In the genomic region with DNA sequence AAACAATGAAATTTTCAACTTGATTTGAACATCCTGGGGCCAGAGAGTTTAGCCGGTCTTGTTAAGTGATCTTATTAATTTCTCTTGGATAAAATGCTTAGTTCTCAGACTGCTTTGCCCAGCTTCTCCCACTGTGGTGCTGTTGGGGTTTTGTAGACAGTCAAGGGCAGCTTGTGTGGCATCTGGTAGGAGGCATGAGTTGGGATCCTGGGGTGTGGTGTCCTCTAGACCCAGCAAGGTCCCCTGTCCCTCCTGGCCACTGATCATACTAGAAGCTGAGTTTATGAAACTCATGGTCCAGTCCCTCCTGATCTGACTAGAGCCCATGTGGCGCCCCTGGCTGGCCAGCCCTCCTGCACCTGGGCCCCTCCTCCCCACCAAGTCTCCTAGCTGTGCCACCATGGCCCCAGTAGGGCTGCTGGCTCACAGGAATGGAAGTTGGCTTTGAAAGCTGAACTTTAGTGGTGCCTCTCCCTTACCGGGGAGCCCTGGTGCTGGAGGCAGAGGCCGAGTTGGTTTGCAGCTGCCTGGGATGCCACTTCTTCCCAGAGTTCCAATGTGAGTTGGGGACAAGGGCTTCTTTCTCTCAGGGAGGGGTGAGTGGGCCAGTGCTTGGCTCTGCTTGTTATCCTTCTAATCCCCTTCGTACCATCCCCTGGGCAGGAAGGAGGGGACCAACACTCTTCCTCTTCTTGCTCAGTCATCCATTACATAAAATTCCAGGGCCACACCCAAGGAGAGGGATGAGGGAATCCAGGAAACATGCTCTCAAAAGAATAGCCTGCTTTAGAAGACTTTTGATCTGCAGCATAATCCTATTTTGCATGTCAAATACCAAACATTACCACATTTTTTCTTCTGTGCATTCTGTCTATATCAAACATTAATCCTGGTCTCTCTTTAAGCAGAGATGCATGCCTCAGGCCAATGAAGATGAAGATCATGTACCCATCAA, we compare ENCODE assay signal across 13 cellular contexts. TPM values are rescaled to one million over a fixed set of nuclear protein-coding genes. Genes with fewer than 3 reads are reported as not detected.
DNase-seq lines count a peak whose midpoint lies in the region; ATAC-seq, FAIRE-seq and TF ChIP-seq lines count a peak whose summit lies in the region.
"Had no signal": no experiment of that assay in that cellular context is flagged by ENCODE, and none has a peak within 500 bp of the region (broad histone marks: within the 10 kb centered on the region; RNA-seq: fewer than 3 reads in every experiment).

No MANE protein-coding gene starts in this region.

- TF ChIP-seq CTCF in A549 (IDR thresholded peaks at IDR 0.05) (no peak), IMR-90 (conservative IDR thresholded peaks at IDR 0.05; ENCODE audit: low read depth, low read length) (no peak)

- H3K9me1 ChIP-seq in IMR-90 (ENCODE audit: insufficient read depth, low read length): no peaks in the 10 kb centered on the region

- H3K18ac ChIP-seq in IMR-90 (ENCODE audit: low read depth, low read length): no peak overlapping the region
- peak overlapping the region; percentile 81 for H3K18ac ChIP-seq in neuronal stem cell (ENCODE audit: low read length)

- ATAC-seq in A549 (no peak), IMR-90 (ENCODE audit: low read depth) (no peak), GM19467 (IDR thresholded peaks at IDR 0.05; ENCODE audit: unreplicated experiment) (no peak)

- H2AK9ac ChIP-seq in IMR-90 (replicated peaks; ENCODE audit: low read depth, low read length, poor library complexity): peak overlapping the region; percentile 66

- no peak overlapping the region for H4K5ac ChIP-seq in IMR-90 (ENCODE audit: low read depth, low read length)

- no peak for TF ChIP-seq RAD21 in A549 (conservative IDR thresholded peaks at IDR 0.05 in 1 of 2, IDR thresholded peaks at IDR 0.05 in 1 of 2)
- TF ChIP-seq RAD21 in IMR-90 (IDR thresholded peaks at IDR 0.05; ENCODE audit: low read length): no peak

- TF ChIP-seq POLR2A in A549 (IDR thresholded peaks at IDR 0.05; ENCODE audit: low read length): no peak
- no peak for TF ChIP-seq POLR2A in IMR-90 (IDR thresholded peaks at IDR 0.05; ENCODE audit: low read depth, low read length)

- H2BK5ac ChIP-seq in IMR-90 (ENCODE audit: low read depth, low read length, poor library complexity, severe bottlenecking) (no peak overlapping the region), neuronal stem cell (ENCODE audit: low read length) (no peak overlapping the region)

- POLR2A ChIA-PET in A549 (lab: Yijun Ruan, JAX): no interaction called here
- POLR2A ChIA-PET in IMR-90 (lab: Charles Lee; ENCODE audit: unreplicated experiment): interaction anchor here (0.6 kb wide), 1 partner anchor 138 kb away, joined by 3 read pairs; no protein-coding TSS in a partner anchor

- H3K9ac ChIP-seq in IMR-90 (ENCODE audit: low read depth, low read length) (no peak overlapping the region), neuronal stem cell (ENCODE audit: low read depth, low read length, poor library complexity) (no peak overlapping the region)

- H3K4me2 ChIP-seq in A549: peak overlapping the region; percentile 29; the same call in 2 of the 3 replicates
- H3K4me2 ChIP-seq in IMR-90 (ENCODE audit: low read depth, low read length): no peak overlapping the region
- H3K4me2 ChIP-seq in neuronal stem cell (ENCODE audit: insufficient read depth, low read length, poor library complexity, severe bottlenecking): no peak overlapping the region

- H3K9me3 ChIP-seq in A549 (no peaks in the 10 kb centered on the region), IMR-90 (ENCODE audit: control insufficient read depth, insufficient read depth, low read length) (no peaks in the 10 kb centered on the region), esophagus (ENCODE audit: control insufficient read depth in 2 of 2, insufficient read depth in 1 of 2, low read depth in 1 of 2, low read length in 1 of 2) (no peaks in the 10 kb centered on the region), neuronal stem cell (replicated peaks in 1 of 2; ENCODE audit: control insufficient read depth in 2 of 2, insufficient read depth in 1 of 2, low read depth in 1 of 2, low read length in 2 of 2) (no peaks in the 10 kb centered on the region)
- H3K9me3 ChIP-seq: pancreas, upper lobe of right lung had no signal

- H3K36me3 ChIP-seq in IMR-90 (ENCODE audit: control insufficient read depth, insufficient read depth, low read length) (no peaks in the 10 kb centered on the region), esophagus (ENCODE audit: control insufficient read depth in 2 of 2, insufficient read depth in 2 of 2, low read length in 1 of 2) (no peaks in the 10 kb centered on the region), neuronal stem cell (replicated peaks in 1 of 2; ENCODE audit: control insufficient read depth in 2 of 2, insufficient read depth in 2 of 2, low read length in 2 of 2) (no peaks in the 10 kb centered on the region)
- H3K36me3 ChIP-seq: pancreas, upper lobe of right lung had no signal

- FAIRE-seq in A549 (lab: Jason Lieb, UNC): no peak
- FAIRE-seq: pancreas had no signal

- peak overlapping the region; percentile 18; the same call in 1 of the 2 replicates for H2BK20ac ChIP-seq in IMR-90 (ENCODE audit: low read depth, low read length)

- H3K27ac ChIP-seq in A549: peak overlapping the region; percentile 9 to 57; a peak in 5 of 6 replicates
- H3K27ac ChIP-seq in IMR-90 (ENCODE audit: insufficient read depth, low read length): no peak overlapping the region
- peak overlapping the region; percentile 60 to 84 for H3K27ac ChIP-seq in esophagus (ENCODE audit: low read depth in 2 of 2, low read length in 1 of 2)
- H3K27ac ChIP-seq in neuronal stem cell (replicated peaks; ENCODE audit: low read length): no peak overlapping the region
- H3K27ac ChIP-seq: epithelial cell of prostate, pancreas, upper lobe of right lung had no signal

- no TSS peak for BruUV-seq in IMR-90 (replicated peaks; lab: Mats Ljungman, UMichigan)

- dilution Hi-C loops in IMR-90 (cut with HindIII; ENCODE audit: low sequenced_read_pairs, unreplicated experiment): no loop called here

- CTCF ChIA-PET in A549 (lab: Yijun Ruan, JAX): interaction anchor here (0.8 to 9.2 kb wide), 23 partner anchors 9 to 779 kb away, joined by 3 to 88 read pairs (median 9); a partner anchor contains a TSS
- CTCF ChIA-PET in IMR-90 (lab: Yijun Ruan, JAX): no interaction called here

- H2BK120ac ChIP-seq in IMR-90 (ENCODE audit: low read depth, low read length): peak overlapping the region; percentile 43
- no peak overlapping the region for H2BK120ac ChIP-seq in neuronal stem cell (ENCODE audit: low read depth, low read length)

- H3K4ac ChIP-seq in IMR-90 (ENCODE audit: low read depth, low read length): peak overlapping the region; percentile 30
- no peak overlapping the region for H3K4ac ChIP-seq in neuronal stem cell (ENCODE audit: low read length)

- H2BK12ac ChIP-seq in neuronal stem cell (ENCODE audit: low read length): no peak overlapping the region

- in situ Hi-C loops in IMR-90 (cut with MboI; ENCODE audit: low sequenced_read_pairs): loop anchor here (5.0 to 25.0 kb wide), 2 partner anchors 652 to 732 kb away; no protein-coding TSS in a partner anchor

- H3K27me3 ChIP-seq in IMR-90 (ENCODE audit: control insufficient read depth, insufficient read depth, low read length) (no peaks in the 10 kb centered on the region), esophagus (ENCODE audit: control insufficient read depth in 1 of 2, insufficient read depth in 2 of 2, low read length in 2 of 2) (no peaks in the 10 kb centered on the region), neuronal stem cell (ENCODE audit: control insufficient read depth in 3 of 3, insufficient read depth in 3 of 3, low read depth in 1 of 3, low read length in 3 of 3) (peaks cover 0 to 15% (median 0%) of the 10 kb centered on the region in 3 experiments)
- H3K27me3 ChIP-seq: pancreas, upper lobe of right lung had no signal

- H3K14ac ChIP-seq in IMR-90 (replicated peaks; ENCODE audit: low read depth, low read length) (peak overlapping the region; percentile 11; the same call in 1 of the 2 replicates), neuronal stem cell (ENCODE audit: low read length) (no peak overlapping the region)

- H4K8ac ChIP-seq in IMR-90 (ENCODE audit: low read depth in 2 of 2, low read length in 2 of 2) (peak overlapping the region in 1 of 2 experiments; percentile 47; a peak in 1 of 4 replicates), neuronal stem cell (ENCODE audit: low read depth, low read length) (no peak overlapping the region)

- H3K4me3 ChIP-seq in A549 (no peak overlapping the region), IMR-90 (ENCODE audit: insufficient read depth, low read depth, low read length) (no peak overlapping the region), esophagus (ENCODE audit: low read depth in 1 of 2, low read length in 2 of 2) (no peak overlapping the region), neuronal stem cell (ENCODE audit: low read length in 2 of 2) (no peak overlapping the region)
- H3K4me3 ChIP-seq: pancreas, upper lobe of right lung had no signal

- H2AK5ac ChIP-seq in IMR-90 (ENCODE audit: low read depth, low read length) (peak overlapping the region; percentile 37), neuronal stem cell (ENCODE audit: low read depth, low read length) (peak overlapping the region; percentile 24)

- no peaks in the 10 kb centered on the region for H3K79me1 ChIP-seq in IMR-90 (ENCODE audit: low read depth in 1 of 2, low read length in 2 of 2)
- H3K79me1 ChIP-seq in neuronal stem cell (ENCODE audit: low read depth, low read length): no peaks in the 10 kb centered on the region

- peak; percentile 16 to 30 for DNase-seq in A549 (ENCODE audit: low read depth in 1 of 2, low spot score in 1 of 2)
- no peak for DNase-seq in IMR-90
- no peak for DNase-seq in neuronal stem cell (ENCODE audit: low spot score)
- no peak for DNase-seq in LoVo (ENCODE audit: low spot score)
- DNase-seq in occipital lobe (lab: John Stamatoyannopoulos, UW): no peak
- DNase-seq in NOMO-1 treated with dmso at 0.1 percent for 144 hours (lab: John Stamatoyannopoulos, UW; ENCODE audit: unreplicated experiment): no peak
- DNase-seq: NCI-H2081 treated with DMSO at 0.1 percent for 48 hours had no signal

- 0 out of 2 replicates have a peak, but pooled peaks cover 3% of the 10 kb centered on the region for H4K20me1 ChIP-seq in IMR-90 (ENCODE audit: insufficient read depth, low read length)

- no peak overlapping the region; the same call in 1 of the 2 replicates for H3K23ac ChIP-seq in IMR-90 (ENCODE audit: low read depth, low read length)
- no peak overlapping the region for H3K23ac ChIP-seq in neuronal stem cell (ENCODE audit: low read depth, low read length, poor library complexity)

- no peak overlapping the region for H3K56ac ChIP-seq in IMR-90 (ENCODE audit: extremely low read depth, insufficient read depth, low read length)

- peak overlapping the region; percentile 59; the same call in 1 of the 3 replicates for H2BK15ac ChIP-seq in IMR-90 (ENCODE audit: low read depth, low read length)
- no peak overlapping the region for H2BK15ac ChIP-seq in neuronal stem cell (ENCODE audit: low read length)

- peak overlapping the region; percentile 65 for H2AFZ ChIP-seq in IMR-90 (replicated peaks; ENCODE audit: low read length, poor library complexity)
- no peak overlapping the region for H2AFZ ChIP-seq in neuronal stem cell (ENCODE audit: low read length)

- intact Hi-C loops in IMR-90 (cut with micrococcal nuclease): loop anchor here (1.0 to 10.0 kb wide), 4 partner anchors 117 to 779 kb away; a partner anchor contains a TSS

- H4K91ac ChIP-seq in IMR-90 (ENCODE audit: insufficient read depth, low read depth, low read length): peak overlapping the region; percentile 39; the same call in 1 of the 2 replicates
- H4K91ac ChIP-seq in neuronal stem cell (ENCODE audit: low read depth, low read length, poor library complexity): no peak overlapping the region

- H3K4me1 ChIP-seq in A549 (peaks cover 15% of the 10 kb centered on the region), IMR-90 (ENCODE audit: control insufficient read depth, insufficient read depth, low read length) (no peaks in the 10 kb centered on the region; the same call in 1 of the 2 replicates), esophagus (ENCODE audit: control insufficient read depth in 2 of 2, insufficient read depth in 2 of 2, low read length in 1 of 2) (peaks cover 3 to 17% of the 10 kb centered on the region in 2 donors), neuronal stem cell (ENCODE audit: control insufficient read depth in 2 of 2, insufficient read depth in 1 of 2, low read depth in 1 of 2, low read length in 2 of 2) (peaks cover 3 to 7% of the 10 kb centered on the region in 2 donors)
- H3K4me1 ChIP-seq: pancreas had no signal

- 66% methylated on average over 5 of the region's 5 CpGs for WGBS in A549 (ENCODE audit: missing lambda C conversion rate)
- WGBS in IMR-90 (ENCODE audit: extremely low coverage in 2 of 2, insufficient read length in 1 of 2), 2 experiments: no CpG with 5 or more reads among the region's 5 CpGs
- 40 to 56% methylated on average over 5 of the region's 5 CpGs for WGBS in esophagus, 2 donors
- no CpG with 5 or more reads among the region's 5 CpGs for WGBS in neuronal stem cell (ENCODE audit: extremely low coverage in 2 of 2, insufficient read length in 2 of 2, insufficient replicate concordance in 1 of 2), 2 donors

- no peak for TF ChIP-seq EP300 in A549 (IDR thresholded peaks at IDR 0.05)

RNA-seq across cellular contexts. Expression of a gene that starts 37.5 kb away (rescaled TPM):
- polyA plus RNA-seq in A549 (2011; rRNA removed) (not detected in 2 replicates), A549 (2017; fragmentation: RNase III; extraction: RNeasy Plus Mini Kit Qiagen cat#74134 plus additional on column Dnase treatment) (not detected in 3 replicates), IMR-90 (2012; rRNA removed) (0.05 and 0.09 TPM in 2 replicates), esophagus (1 to 10 TPM; 3.0 to 6.9 TPM)
- 0.03 TPM in 1 of 2 replicates, not detected in the other for polyA plus RNA-seq in A549 (2012; cell fraction: cytosol; rRNA removed)
- polyA plus RNA-seq in A549 (2012; cell fraction: nucleus; rRNA removed): 0.12 TPM in 1 of 2 replicates, not detected in the other
- polyA minus RNA-seq in A549 (2011; rRNA and poly(A)+ RNA removed): 0.29 TPM in 1 of 2 replicates, not detected in the other
- total RNA-seq in IMR-90 (2012; rRNA removed) (0.18 TPM in 1 of 2 replicates, not detected in the other), occipital lobe (0.62 TPM)
- 0.10 TPM in 1 of 2 replicates, not detected in the other for polyA plus RNA-seq in IMR-90 (2012; cell fraction: cytosol; rRNA removed)
- polyA plus RNA-seq in IMR-90 (2012; cell fraction: nucleus; rRNA removed; ENCODE audit: low replicate concordance): 0.18 and 0.31 TPM in 2 replicates
- 2.1 TPM for polyA plus RNA-seq in neuronal stem cell (2013, experiment 1 of 2)
- 2.5 TPM for polyA plus RNA-seq in neuronal stem cell (2013, experiment 2 of 2)
- total RNA-seq: lung microvascular endothelial cell had no signal

Comparison
In these comparisons a context has a peak if more than half of its experiments do, and no peak if none do; other contexts are left out.
1. DNase-seq: peak in A549 (2 of 2); none in IMR-90 (single experiment), neuronal stem cell (single experiment), LoVo (single experiment), occipital lobe (single experiment) and NOMO-1 treated with dmso at 0.1 percent for 144 hours (single experiment).
2. H3K27ac ChIP-seq: peak in A549 (2 of 2) and esophagus (2 of 2); none in IMR-90 (single experiment) and neuronal stem cell (single experiment).